In genomic region chr15:82571722-82572222, GRCh38 we compare ENCODE assay signal across 10 cellular contexts. TPM values are rescaled to one million over a fixed set of nuclear protein-coding genes. Genes with fewer than 3 reads are reported as not detected.
A peak's percentile ranks its signal among the peaks of the same experiment; 100 is the strongest.
DNase-seq lines count a peak whose midpoint lies in the region; ATAC-seq lines count a peak whose summit lies in the region.
"Had no signal": no experiment of that assay in that cellular context is flagged by ENCODE, and none has a peak within 500 bp of the region (broad histone marks: within the 10 kb centered on the region; RNA-seq: fewer than 3 reads in every experiment).

No MANE protein-coding gene starts in this region.

- H3K4me1 Mint-ChIP-seq in activated naive CD4-positive, alpha-beta T cell treated with anti-CD3 and anti-CD28 coated beads, Interleukin-2, amount 10 ng/mL, durations not matched to agents 7 days and 5 days: no peaks in the 10 kb centered on the region
- H3K4me1 Mint-ChIP-seq: IgD-negative memory B cell had no signal

- H3K27ac ChIP-seq in urinary bladder (ENCODE audit: low read depth): peak overlapping the region; percentile 5
- H3K27ac ChIP-seq: neutrophil had no signal

- under 1% methylated on average over 17 of the region's 17 CpGs for WGBS in urinary bladder

- CTCF ChIA-PET in activated naive CD4-positive, alpha-beta T cell treated with anti-CD3 and anti-CD28 coated beads, Interleukin-2, amount 10 ng/mL, durations not matched to agents 7 days and 5 days (lab: Charles Lee): no interaction called here

- H3K9me3 ChIP-seq in ES-I3 (ENCODE audit: control insufficient read depth, insufficient read depth, low read length): no peaks in the 10 kb centered on the region
- H3K9me3 ChIP-seq: neutrophil had no signal

- no peaks in the 10 kb centered on the region for H3K9me3 Mint-ChIP-seq in activated naive CD4-positive, alpha-beta T cell treated with anti-CD3 and anti-CD28 coated beads, Interleukin-2, amount 10 ng/mL, durations not matched to agents 7 days and 5 days
- H3K9me3 Mint-ChIP-seq: IgD-negative memory B cell had no signal

- ATAC-seq in esophagus mucosa (peak; percentile 37), HG03469 (IDR thresholded peaks at IDR 0.05; ENCODE audit: unreplicated experiment) (no peak)

- no peaks in the 10 kb centered on the region for H3K36me3 Mint-ChIP-seq in activated naive CD4-positive, alpha-beta T cell treated with anti-CD3 and anti-CD28 coated beads, Interleukin-2, amount 10 ng/mL, durations not matched to agents 7 days and 5 days

- H3K27me3 Mint-ChIP-seq in activated naive CD4-positive, alpha-beta T cell treated with anti-CD3 and anti-CD28 coated beads, Interleukin-2, amount 10 ng/mL, durations not matched to agents 7 days and 5 days: peaks cover 40% of the 10 kb centered on the region

- no peak overlapping the region for H3K4me3 Mint-ChIP-seq in activated naive CD4-positive, alpha-beta T cell treated with anti-CD3 and anti-CD28 coated beads, Interleukin-2, amount 10 ng/mL, durations not matched to agents 7 days and 5 days

- H3K4me1 ChIP-seq in ES-I3 (ENCODE audit: insufficient read depth, low read length) (peaks cover 14% of the 10 kb centered on the region; the same call in 1 of the 2 replicates), urinary bladder (ENCODE audit: insufficient read depth) (no peaks in the 10 kb centered on the region)

- H3K9ac ChIP-seq in ES-I3 (ENCODE audit: low read depth, low read length): peak overlapping the region; percentile 26

- no peaks in the 10 kb centered on the region for H3K36me3 ChIP-seq in ES-I3 (ENCODE audit: insufficient read depth, low read length)
- no peaks in the 10 kb centered on the region for H3K36me3 ChIP-seq in urinary bladder (ENCODE audit: insufficient read depth)
- H3K36me3 ChIP-seq: neutrophil had no signal

- H3K27ac Mint-ChIP-seq in activated naive CD4-positive, alpha-beta T cell treated with anti-CD3 and anti-CD28 coated beads, Interleukin-2, amount 10 ng/mL, durations not matched to agents 7 days and 5 days: no peak overlapping the region
- H3K27ac Mint-ChIP-seq: IgD-negative memory B cell had no signal

- peak overlapping the region; percentile 3 for H3K4me3 ChIP-seq in urinary bladder (ENCODE audit: low read depth, low read length)

- DNase-seq in NCI-H510A treated with DMSO at 0.1 percent for 48 hours (lab: John Stamatoyannopoulos, UW): peak; percentile 26
- peak; percentile 84 for DNase-seq in midbrain (lab: John Stamatoyannopoulos, UW)
- DNase-seq in T-helper 1 cell: no peak
- no peak for DNase-seq in activated naive CD4-positive, alpha-beta T cell treated with anti-CD3 and anti-CD28 coated beads, Interleukin-2, amount 10 ng/mL, durations not matched to agents 7 days and 5 days

RNA-seq across cellular contexts. Expression of gene RPS17, which starts 31.5 kb away (rescaled TPM):
- total RNA-seq in esophagus mucosa (2,071 TPM), urinary bladder (2,311 TPM)
- 3,193 TPM for polyA plus RNA-seq in urinary bladder

Comparison
In these comparisons a context has a peak if more than half of its experiments do, and no peak if none do; other contexts are left out.
1. DNase-seq: peak in NCI-H510A treated with DMSO at 0.1 percent for 48 hours (single experiment) and midbrain (single experiment); none in T-helper 1 cell (0 of 5) and activated naive CD4-positive, alpha-beta T cell treated with anti-CD3 and anti-CD28 coated beads, Interleukin-2, amount 10 ng/mL, durations not matched to agents 7 days and 5 days (single experiment).